Comparison of ENCODE assay signal across 1 cellular context in genomic region chr5:135600971-135601381, GRCh38.
TF ChIP-seq lines count a peak whose summit lies in the region.

No MANE protein-coding gene starts in this region.

TF ChIP-seq in K562, 482 proteins besides CTCF, POLR2A, EP300 and RAD21 (continues in another document):
- TF ChIP-seq ZNF584 (CRISPR knock-in tag; IDR thresholded peaks at IDR 0.05; ENCODE audit: low read depth) (0 out of 2 replicates have a peak, but pooled peaks have one; percentile 46), MTA2 (IDR thresholded peaks at IDR 0.05; ENCODE audit: low read depth) (no peak), HOMEZ (CRISPR knock-in tag; IDR thresholded peaks at IDR 0.05) (no peak), MYBL2 (IDR thresholded peaks at IDR 0.05; ENCODE audit: low read depth) (no peak), MYBL2 (CRISPR knock-in tag; IDR thresholded peaks at IDR 0.05; ENCODE audit: borderline replicate concordance) (no peak), ETV5 (CRISPR knock-in tag; IDR thresholded peaks at IDR 0.05; ENCODE audit: low read depth) (0 out of 2 replicates have a peak, but pooled peaks have one; percentile 37), TCF3 (CRISPR knock-in tag; IDR thresholded peaks at IDR 0.05) (peak; percentile 90), ZNF133 (CRISPR knock-in tag; IDR thresholded peaks at IDR 0.05) (no peak), SMARCB1 (IDR thresholded peaks at IDR 0.05; ENCODE audit: insufficient read length, low read depth) (no peak), TRIM24 (IDR thresholded peaks at IDR 0.05) (no peak), CC2D1A (IDR thresholded peaks at IDR 0.05) (no peak), SAP30 (IDR thresholded peaks at IDR 0.05; ENCODE audit: borderline replicate concordance, insufficient read depth, low read depth, low read length, poor library complexity, severe bottlenecking) (no peak), TCF7L2 (IDR thresholded peaks at IDR 0.05; ENCODE audit: low read depth, low read length) (no peak), HIVEP1 (CRISPR knock-in tag; IDR thresholded peaks at IDR 0.05) (no peak), SPI1 (IDR thresholded peaks at IDR 0.05; ENCODE audit: borderline replicate concordance, low read depth, low read length) (peak; percentile 83), ZNF175 (CRISPR knock-in tag; IDR thresholded peaks at IDR 0.05; ENCODE audit: low read depth) (no peak), HDAC1 (IDR thresholded peaks at IDR 0.05) (no peak), ZNF707 (CRISPR knock-in tag; conservative IDR thresholded peaks at IDR 0.05) (no peak), POLR3G (IDR thresholded peaks at IDR 0.05; ENCODE audit: extremely low read depth, insufficient read length, insufficient replicate concordance) (no peak), TAL1 (IDR thresholded peaks at IDR 0.05) (peak; percentile 30; the same call in 1 of the 2 replicates), RUNX1 (IDR thresholded peaks at IDR 0.05; ENCODE audit: low read depth) (no peak), HMBOX1 (IDR thresholded peaks at IDR 0.05) (peak; percentile 77), ATF3 (IDR thresholded peaks at IDR 0.05) (peak; percentile 59), ATF3 (CRISPR knock-in tag; conservative IDR thresholded peaks at IDR 0.05) (no peak), L3MBTL2 (IDR thresholded peaks at IDR 0.05) (no peak), ZNF778 (CRISPR knock-in tag; IDR thresholded peaks at IDR 0.05) (no peak), NCOR1 (IDR thresholded peaks at IDR 0.05) (0 out of 2 replicates have a peak, but pooled peaks have one; percentile 16), HDAC2 (IDR thresholded peaks at IDR 0.05) (no peak), MGA (IDR thresholded peaks at IDR 0.05) (no peak), RBM14 (IDR thresholded peaks at IDR 0.05; ENCODE audit: borderline replicate concordance, insufficient read depth, low read depth, low read length) (no peak), GABPB2 (CRISPR knock-in tag; conservative IDR thresholded peaks at IDR 0.05) (no peak), PHB2 (IDR thresholded peaks at IDR 0.05; ENCODE audit: low read depth) (no peak), ID3 (CRISPR knock-in tag; IDR thresholded peaks at IDR 0.05) (no peak), ID3 (tag; IDR thresholded peaks at IDR 0.05) (no peak), TEAD4 (IDR thresholded peaks at IDR 0.05; ENCODE audit: low read length) (peak; percentile 39), TEAD4 (CRISPR knock-in tag; IDR thresholded peaks at IDR 0.05; ENCODE audit: borderline replicate concordance) (no peak), ZNF24 (IDR thresholded peaks at IDR 0.05) (no peak), JUN (IDR thresholded peaks at IDR 0.05; ENCODE audit: borderline replicate concordance, low read depth, low read length) (no peak), JUN (CRISPR knock-in tag; IDR thresholded peaks at IDR 0.05; ENCODE audit: borderline replicate concordance) (peak; percentile 44; the same call in 1 of the 2 replicates), ZKSCAN8 (CRISPR knock-in tag; IDR thresholded peaks at IDR 0.05) (no peak), ZNF263 (CRISPR knock-in tag; IDR thresholded peaks at IDR 0.05; ENCODE audit: borderline replicate concordance) (no peak), HMG20B (CRISPR knock-in tag; IDR thresholded peaks at IDR 0.05) (no peak), ESRRA (IDR thresholded peaks at IDR 0.05; ENCODE audit: borderline replicate concordance, low read depth) (peak; percentile 67; the same call in 1 of the 2 replicates), CCAR2 (IDR thresholded peaks at IDR 0.05; ENCODE audit: low read depth, low read length) (no peak), CBFA2T3 (IDR thresholded peaks at IDR 0.05) (peak; percentile 48), NR2C2 (CRISPR knock-in tag; IDR thresholded peaks at IDR 0.05) (no peak), NR2C2 (tag; IDR thresholded peaks at IDR 0.05) (no peak)
- TF ChIP-seq, protein P1, sequence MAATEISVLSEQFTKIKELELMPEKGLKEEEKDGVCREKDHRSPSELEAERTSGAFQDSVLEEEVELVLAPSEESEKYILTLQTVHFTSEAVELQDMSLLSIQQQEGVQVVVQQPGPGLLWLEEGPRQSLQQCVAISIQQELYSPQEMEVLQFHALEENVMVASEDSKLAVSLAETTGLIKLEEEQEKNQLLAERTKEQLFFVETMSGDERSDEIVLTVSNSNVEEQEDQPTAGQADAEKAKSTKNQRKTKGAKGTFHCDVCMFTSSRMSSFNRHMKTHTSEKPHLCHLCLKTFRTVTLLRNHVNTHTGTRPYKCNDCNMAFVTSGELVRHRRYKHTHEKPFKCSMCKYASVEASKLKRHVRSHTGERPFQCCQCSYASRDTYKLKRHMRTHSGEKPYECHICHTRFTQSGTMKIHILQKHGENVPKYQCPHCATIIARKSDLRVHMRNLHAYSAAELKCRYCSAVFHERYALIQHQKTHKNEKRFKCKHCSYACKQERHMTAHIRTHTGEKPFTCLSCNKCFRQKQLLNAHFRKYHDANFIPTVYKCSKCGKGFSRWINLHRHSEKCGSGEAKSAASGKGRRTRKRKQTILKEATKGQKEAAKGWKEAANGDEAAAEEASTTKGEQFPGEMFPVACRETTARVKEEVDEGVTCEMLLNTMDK (IDR thresholded peaks at IDR 0.05; ENCODE audit: borderline replicate concordance, insufficient read depth, low read depth, low read length, poor library complexity, severe bottlenecking) = no peak
- TF ChIP-seq, protein P2, sequence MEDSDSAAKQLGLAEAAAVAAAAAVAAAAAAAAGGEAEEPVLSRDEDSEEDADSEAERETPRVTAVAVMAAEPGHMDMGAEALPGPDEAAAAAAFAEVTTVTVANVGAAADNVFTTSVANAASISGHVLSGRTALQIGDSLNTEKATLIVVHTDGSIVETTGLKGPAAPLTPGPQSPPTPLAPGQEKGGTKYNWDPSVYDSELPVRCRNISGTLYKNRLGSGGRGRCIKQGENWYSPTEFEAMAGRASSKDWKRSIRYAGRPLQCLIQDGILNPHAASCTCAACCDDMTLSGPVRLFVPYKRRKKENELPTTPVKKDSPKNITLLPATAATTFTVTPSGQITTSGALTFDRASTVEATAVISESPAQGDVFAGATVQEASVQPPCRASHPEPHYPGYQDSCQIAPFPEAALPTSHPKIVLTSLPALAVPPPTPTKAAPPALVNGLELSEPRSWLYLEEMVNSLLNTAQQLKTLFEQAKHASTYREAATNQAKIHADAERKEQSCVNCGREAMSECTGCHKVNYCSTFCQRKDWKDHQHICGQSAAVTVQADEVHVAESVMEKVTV (CRISPR knock-in tag; IDR thresholded peaks at IDR 0.05) = no peak
